In genomic region chr7:30136339-30136738, GRCh38 we compare ENCODE assay signal across 8 cellular contexts. TPM values are rescaled to one million over a fixed set of nuclear protein-coding genes. Genes with fewer than 3 reads are reported as not detected.
DNase-seq lines count a peak whose midpoint lies in the region; ATAC-seq, FAIRE-seq and TF ChIP-seq lines count a peak whose summit lies in the region.

No MANE protein-coding gene starts in this region.

- no peak overlapping the region for H3K27ac ChIP-seq in endothelial cell of umbilical vein (ENCODE audit: insufficient read depth, low read depth, low read length)

- no peaks in the 10 kb centered on the region for H3K9me1 ChIP-seq in endothelial cell of umbilical vein (replicated peaks; ENCODE audit: control insufficient read depth, extremely low read depth, insufficient read depth, low read length)

- TF ChIP-seq CTCF in endothelial cell of umbilical vein (IDR thresholded peaks at IDR 0.05; ENCODE audit: extremely low read depth in 1 of 2, insufficient read depth in 1 of 2, low read depth in 1 of 2, low read length in 2 of 2): no peak

- no peak for FAIRE-seq in endothelial cell of umbilical vein (lab: Jason Lieb, UNC)

- H3K36me3 ChIP-seq in endothelial cell of umbilical vein (ENCODE audit: control insufficient read depth in 2 of 2, extremely low read depth in 1 of 2, insufficient read depth in 2 of 2, low read length in 2 of 2) (no peaks in the 10 kb centered on the region), neuron (ENCODE audit: insufficient read depth, low read length) (no peaks in the 10 kb centered on the region)

- POLR2A ChIA-PET in endothelial cell of umbilical vein (lab: Charles Lee): no interaction called here

- no peaks in the 10 kb centered on the region for H4K20me1 ChIP-seq in endothelial cell of umbilical vein (replicated peaks; ENCODE audit: control insufficient read depth, extremely low read depth, insufficient read depth, low read length)

- dilution Hi-C loops in endothelial cell of umbilical vein (cut with MboI; ENCODE audit: extremely low pct_ligation_motif_present, low sequenced_read_pairs): no loop called here

- H3K9me3 ChIP-seq in endothelial cell of umbilical vein (replicated peaks; ENCODE audit: control insufficient read depth, insufficient read depth, low read length) (no peaks in the 10 kb centered on the region), neuron (ENCODE audit: low read length) (no peaks in the 10 kb centered on the region)

- no peaks in the 10 kb centered on the region for H3K79me2 ChIP-seq in endothelial cell of umbilical vein (ENCODE audit: control insufficient read depth, insufficient read depth, low read length)

- DNase-seq in COLO668 (lab: John Stamatoyannopoulos, UW; ENCODE audit: unreplicated experiment) (peak; percentile 75), NCI-H748 (lab: John Stamatoyannopoulos, UW; ENCODE audit: unreplicated experiment) (peak; percentile 44), endothelial cell of umbilical vein (ENCODE audit: low read depth, low spot score) (no peak), NCI-H2029 (lab: John Stamatoyannopoulos, UW) (no peak), activated gamma-delta T cell (lab: John Stamatoyannopoulos, UW) (no peak), dedifferentiated amniotic fluid mesenchymal stem cell (ENCODE audit: extremely low spot score) (no peak)

- H3K4me2 ChIP-seq in endothelial cell of umbilical vein (ENCODE audit: insufficient read depth, low read length): peak overlapping the region; percentile 62

- H3K27me3 ChIP-seq in endothelial cell of umbilical vein (ENCODE audit: control insufficient read depth in 2 of 2, insufficient read depth in 2 of 2, low read length in 2 of 2) (peaks cover 0 to 3% of the 10 kb centered on the region in 2 experiments), neuron (ENCODE audit: insufficient read depth, low read length) (no peaks in the 10 kb centered on the region)

- CTCF ChIA-PET in endothelial cell of umbilical vein (lab: Charles Lee): interaction anchor here (2.4 kb wide), 1 partner anchor 10 kb away, joined by 7 read pairs; no protein-coding TSS in a partner anchor

- TF ChIP-seq POLR2A in endothelial cell of umbilical vein (IDR thresholded peaks at IDR 0.05; ENCODE audit: low read depth, low read length): no peak

- H3K4me1 ChIP-seq in endothelial cell of umbilical vein (ENCODE audit: control insufficient read depth, extremely low read depth, insufficient read depth, low read length): peaks cover 6% of the 10 kb centered on the region
- H3K4me1 ChIP-seq in neuron (ENCODE audit: insufficient read depth, low read length): peaks cover 9% of the 10 kb centered on the region

- H3K9ac ChIP-seq in endothelial cell of umbilical vein (replicated peaks; ENCODE audit: extremely low read depth, insufficient read depth, low read length): no peak overlapping the region

- no peak for ATAC-seq in HG03354 (IDR thresholded peaks at IDR 0.05; ENCODE audit: poor library complexity, severe bottlenecking, unreplicated experiment)

- intact Hi-C loops in endothelial cell of umbilical vein (cut with micrococcal nuclease): no loop called here

- BruUV-seq in endothelial cell of umbilical vein (replicated peaks; lab: Mats Ljungman, UMichigan): no TSS peak

- H2AFZ ChIP-seq in endothelial cell of umbilical vein (ENCODE audit: low read depth, low read length) (peak overlapping the region; percentile 94), neuron (ENCODE audit: low read depth, low read length) (peak overlapping the region; percentile 80)

- H3K4me3 ChIP-seq in endothelial cell of umbilical vein (replicated peaks in 1 of 3; ENCODE audit: insufficient read depth in 1 of 3, low read depth in 1 of 3, low read length in 3 of 3) (peak overlapping the region; percentile 45 to 83 (median 59)), neuron (ENCODE audit: low read length) (peak overlapping the region; percentile 64)

TF ChIP-seq in endothelial cell of umbilical vein, 7 proteins besides CTCF, POLR2A, EP300 and RAD21:
- TF ChIP-seq FOS (IDR thresholded peaks at IDR 0.05; ENCODE audit: borderline replicate concordance, insufficient read depth, low read length) (no peak), GATA2 (IDR thresholded peaks at IDR 0.05; ENCODE audit: insufficient read depth, insufficient read length, low read depth, low read length) (no peak), EZH2 (IDR thresholded peaks at IDR 0.05; ENCODE audit: borderline replicate concordance, low read depth, low read length, severe bottlenecking) (no peak), MAX (IDR thresholded peaks at IDR 0.05; ENCODE audit: insufficient read depth, insufficient read length) (no peak), MYC (IDR thresholded peaks at IDR 0.05; ENCODE audit: low read depth, low read length) (no peak), POLR2AphosphoS5 (IDR thresholded peaks at IDR 0.05; ENCODE audit: insufficient read depth, low read depth, low read length) (no peak), JUN (IDR thresholded peaks at IDR 0.05; ENCODE audit: borderline replicate concordance, insufficient read depth, insufficient read length, low read depth) (no peak)
TF ChIP-seq in endothelial cell of umbilical vein: peak in this region for 0.

RNA-seq across cellular contexts. Expression of gene MTURN, which starts 1.6 kb away (rescaled TPM):
- 4.8 and 6.6 TPM in 2 replicates for total RNA-seq in endothelial cell of umbilical vein
- polyA plus RNA-seq in endothelial cell of umbilical vein: 3.9 and 4.9 TPM in 2 replicates
- 3.9 and 4.2 TPM in 2 replicates for polyA plus RNA-seq in endothelial cell of umbilical vein (2011; cell fraction: cytosol; rRNA removed)
- 10.3 and 10.4 TPM in 2 replicates for polyA plus RNA-seq in endothelial cell of umbilical vein (2011; cell fraction: nucleus; rRNA removed)
- 5.2 and 6.7 TPM in 2 replicates for polyA plus RNA-seq in endothelial cell of umbilical vein (2012)
- 6.0 and 8.3 TPM in 2 replicates for polyA minus RNA-seq in endothelial cell of umbilical vein
- polyA minus RNA-seq in endothelial cell of umbilical vein (2011; cell fraction: cytosol; rRNA and poly(A)+ RNA removed): 2.6 TPM
- 7.0 and 7.9 TPM in 2 replicates for polyA minus RNA-seq in endothelial cell of umbilical vein (2011; cell fraction: nucleus; rRNA and poly(A)+ RNA removed)

Comparison
In these comparisons a context has a peak if more than half of its experiments do, and no peak if none do; other contexts are left out.
1. DNase-seq: peak in COLO668 (single experiment) and NCI-H748 (single experiment); none in endothelial cell of umbilical vein (single experiment), NCI-H2029 (single experiment), activated gamma-delta T cell (single experiment) and dedifferentiated amniotic fluid mesenchymal stem cell (single experiment).